8 cellular contexts compared by ENCODE assay signal in the genomic region with DNA sequence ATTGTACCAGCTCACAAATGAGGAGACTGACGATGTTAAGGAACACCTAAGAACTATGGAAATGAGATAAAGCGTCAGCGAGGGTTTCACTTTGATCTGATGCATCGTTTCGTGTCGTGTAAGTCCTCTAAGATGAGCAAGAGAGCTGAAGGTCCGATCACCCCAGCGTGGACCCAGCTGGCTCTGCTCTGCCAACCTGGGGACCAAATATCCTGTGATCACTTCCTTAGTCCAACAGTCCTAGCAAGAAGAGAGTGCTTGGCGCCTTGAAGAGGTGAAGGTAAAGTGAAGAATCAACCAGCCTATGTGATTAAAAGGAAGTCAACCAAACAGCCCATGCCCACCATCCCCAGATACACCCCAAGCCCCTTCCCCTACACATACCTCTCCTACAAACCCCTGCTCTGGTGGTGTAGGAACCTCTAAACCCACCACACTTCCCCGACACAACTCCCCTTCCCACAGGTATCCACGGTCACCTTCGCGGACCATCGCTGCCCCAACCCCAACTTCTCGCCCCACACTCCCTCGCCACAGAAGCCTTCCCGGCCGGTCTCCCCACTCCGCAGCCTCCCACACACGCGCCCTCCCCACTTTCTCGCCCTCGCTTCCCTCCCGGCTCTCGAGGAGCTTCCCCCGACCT. TPM values are rescaled to one million over a fixed set of nuclear protein-coding genes. Genes with fewer than 3 reads are reported as not detected.
A peak's percentile ranks its signal among the peaks of the same experiment; 100 is the strongest.
DNase-seq lines count a peak whose midpoint lies in the region; ATAC-seq, FAIRE-seq and TF ChIP-seq lines count a peak whose summit lies in the region.

No MANE protein-coding gene starts in this region.

- POLR2A ChIA-PET in AG04449 (lab: Yijun Ruan, JAX), result interaction anchor here (0.5 kb wide), 1 partner anchor 378 kb away, joined by 3 read pairs; no protein-coding TSS in a partner anchor

- H3K9me3 ChIP-seq in adipocyte (ENCODE audit: control insufficient read depth, low read length) (no peaks in the 10 kb centered on the region), iPS-20b (ENCODE audit: insufficient read depth, low read depth, low read length) (no peaks in the 10 kb centered on the region), small intestine (ENCODE audit: control insufficient read depth, low read depth) (no peaks in the 10 kb centered on the region)

- no peak for FAIRE-seq in small intestine (lab: Jason Lieb, UNC)

- no peak for ATAC-seq in GM21576 (IDR thresholded peaks at IDR 0.05; ENCODE audit: unreplicated experiment)

- peaks cover 20% of the 10 kb centered on the region for H3K4me1 ChIP-seq in adipocyte (ENCODE audit: control insufficient read depth, insufficient read depth, low read length)
- peaks cover 3% of the 10 kb centered on the region; the same call in 1 of the 2 replicates for H3K4me1 ChIP-seq in iPS-20b (ENCODE audit: insufficient read depth, low read length)
- H3K4me1 ChIP-seq in small intestine (ENCODE audit: control insufficient read depth in 2 of 2, insufficient read depth in 1 of 2, low read depth in 1 of 2, low read length in 1 of 2), result peaks cover 0 to 3% of the 10 kb centered on the region in 2 donors

- WGBS in small intestine, 3 donors, result 0 to 2% (median 1%) methylated on average over 26 of the region's 26 CpGs

- H3K36me3 ChIP-seq in adipocyte (ENCODE audit: control insufficient read depth, insufficient read depth, low read length, severe bottlenecking) (no peaks in the 10 kb centered on the region), iPS-20b (ENCODE audit: insufficient read depth, low read depth, low read length) (no peaks in the 10 kb centered on the region), small intestine (ENCODE audit: control insufficient read depth in 2 of 2, insufficient read depth in 2 of 2, low read length in 2 of 2) (no peaks in the 10 kb centered on the region)

- peak; percentile 47 for TF ChIP-seq POLR2A in GM15510 (IDR thresholded peaks at IDR 0.05; ENCODE audit: borderline replicate concordance, extremely low read depth, insufficient read length)

- DNase-seq in AG04449 (ENCODE audit: low read depth, low spot score) (no peak), NOMO-1 treated with DMSO at 0.1 percent for 48 hours (lab: John Stamatoyannopoulos, UW; ENCODE audit: unreplicated experiment) (peak; percentile 45), adipocyte (ENCODE audit: low read depth) (peak; percentile 62), small intestine (peak; percentile 53), T-helper 9 cell (no peak)

- no peak for TF ChIP-seq CTCF in AG04449 (IDR thresholded peaks at IDR 0.05; ENCODE audit: insufficient read depth, low read length, missing control alignments)

- H3K27ac ChIP-seq in iPS-20b (ENCODE audit: low read length) (peak overlapping the region; percentile 69), small intestine (ENCODE audit: low read depth in 1 of 2, low read length in 1 of 2) (peak overlapping the region; percentile 71 to 100)

- H3K4me3 ChIP-seq in AG04449 (ENCODE audit: low read depth, low read length) (peak overlapping the region; percentile 95), adipocyte (ENCODE audit: low read length) (peak overlapping the region; percentile 93), iPS-20b (ENCODE audit: low read length) (peak overlapping the region; percentile 74), small intestine (ENCODE audit: low read depth in 1 of 2, low read length in 2 of 2) (peak overlapping the region; percentile 98 to 99)

- H3K9ac ChIP-seq in adipocyte (ENCODE audit: low read length), result peak overlapping the region; percentile 95
- H3K9ac ChIP-seq in iPS-20b (ENCODE audit: low read depth, low read length), result peak overlapping the region; percentile 98

- H3K27me3 ChIP-seq in adipocyte (replicated peaks; ENCODE audit: control insufficient read depth, insufficient read depth, low read length) (no peaks in the 10 kb centered on the region), iPS-20b (ENCODE audit: insufficient read depth, low read length) (no peaks in the 10 kb centered on the region), small intestine (ENCODE audit: control insufficient read depth in 2 of 2, insufficient read depth in 2 of 2, low read length in 2 of 2) (no peaks in the 10 kb centered on the region)

- CTCF ChIA-PET in AG04449 (lab: Yijun Ruan, JAX), result interaction anchor here (1.0 to 1.6 kb wide), 2 partner anchors 55 to 88 kb away, joined by 3 to 4 read pairs; no protein-coding TSS in a partner anchor

RNA-seq across cellular contexts. Expression of gene UPF2, which starts 0.7 kb away (rescaled TPM):
- 10 to 100 TPM; 11.3 to 44.6 (median 36.2) TPM for polyA plus RNA-seq in small intestine

RNA-seq across cellular contexts. Expression of gene DHTKD1, which starts 26.9 kb away (rescaled TPM):
- polyA plus RNA-seq in small intestine, result 1 to 10 TPM; 5.9 to 9.8 (median 9.1) TPM

Comparison
In these comparisons a context has a peak if more than half of its experiments do, and no peak if none do; other contexts are left out.
1. DNase-seq: peak in NOMO-1 treated with DMSO at 0.1 percent for 48 hours (single experiment), adipocyte (single experiment) and small intestine (single experiment); none in AG04449 (single experiment) and T-helper 9 cell (single experiment).
2. Peak in every context shown above with its lines, with median percentiles within 50 percentile points of each other: H3K4me3 ChIP-seq.